Comparison of ENCODE assay signal across 9 cellular contexts in genomic region chr7:16926283-16926682, GRCh38. TPM values are rescaled to one million over a fixed set of nuclear protein-coding genes. Genes with fewer than 3 reads are reported as not detected.
DNase-seq lines count a peak whose midpoint lies in the region; ATAC-seq and TF ChIP-seq lines count a peak whose summit lies in the region.
"Had no signal": no experiment of that assay in that cellular context is flagged by ENCODE, and none has a peak within 500 bp of the region (broad histone marks: within the 10 kb centered on the region; RNA-seq: fewer than 3 reads in every experiment).

No MANE protein-coding gene starts in this region.

- H3K14ac ChIP-seq in mesenchymal stem cell (ENCODE audit: low read length in 2 of 2): no peak overlapping the region

- H2AK5ac ChIP-seq in mesenchymal stem cell (ENCODE audit: low read length, severe bottlenecking): no peak overlapping the region

- TF ChIP-seq CTCF in GM10248 (IDR thresholded peaks at IDR 0.05; ENCODE audit: control extremely low read depth, extremely low read depth, low read depth, missing control alignments): peak; percentile 66
- no peak for TF ChIP-seq CTCF in glutamatergic neuron (IDR thresholded peaks at IDR 0.05; ENCODE audit: partially characterized antibody, unreplicated experiment)

- H3K4me2 ChIP-seq in mesenchymal stem cell (ENCODE audit: low read length, poor library complexity, severe bottlenecking): no peak overlapping the region

- peak overlapping the region; percentile 18 for H3K9ac ChIP-seq in mesenchymal stem cell (ENCODE audit: low read length)

- no peaks in the 10 kb centered on the region for H3K9me3 Mint-ChIP-seq in central memory CD8-positive, alpha-beta T cell
- no peaks in the 10 kb centered on the region for H3K9me3 Mint-ChIP-seq in effector memory CD8-positive, alpha-beta T cell
- no peaks in the 10 kb centered on the region for H3K9me3 Mint-ChIP-seq in glutamatergic neuron (ENCODE audit: unreplicated experiment)

- H3K36me3 ChIP-seq in mesenchymal stem cell (ENCODE audit: control insufficient read depth in 1 of 2, insufficient read depth in 2 of 2, low read depth in 1 of 2, low read length in 2 of 2): no peaks in the 10 kb centered on the region

- peaks cover 1% of the 10 kb centered on the region for H3K4me1 ChIP-seq in mesenchymal stem cell (ENCODE audit: control insufficient read depth, insufficient read depth, low read depth, low read length)

- H3K4ac ChIP-seq in mesenchymal stem cell (ENCODE audit: low read depth in 1 of 2, low read length in 2 of 2): no peak overlapping the region

- no peaks in the 10 kb centered on the region for H3K9me3 ChIP-seq in mesenchymal stem cell (ENCODE audit: control insufficient read depth, low read length)

- H2AFZ ChIP-seq in mesenchymal stem cell (ENCODE audit: low read depth, low read length): no peak overlapping the region

- H2BK5ac ChIP-seq in mesenchymal stem cell (ENCODE audit: low read depth, low read length, poor library complexity, severe bottlenecking): no peak overlapping the region

- no peak overlapping the region for H4K91ac ChIP-seq in mesenchymal stem cell (ENCODE audit: low read length)

- no peak overlapping the region for H4K8ac ChIP-seq in mesenchymal stem cell (ENCODE audit: low read length)

- WGBS in mesenchymal stem cell: 92% methylated on average over 2 of the region's 2 CpGs

- H3K18ac ChIP-seq in mesenchymal stem cell (ENCODE audit: low read depth in 1 of 2, low read length in 2 of 2): no peak overlapping the region

- DNase-seq in GM10248 (ENCODE audit: extremely low spot score) (no peak), H4 (ENCODE audit: low spot score) (peak; percentile 86), NCI-H69 (lab: John Stamatoyannopoulos, UW) (peak; percentile 63), mesenchymal stem cell (peak; percentile 57), glutamatergic neuron (no peak), superior temporal gyrus (ENCODE audit: extremely low spot score) (no peak)
- no peak for DNase-seq in central memory CD8-positive, alpha-beta T cell (ENCODE audit: low spot score in 2 of 2)
- no peak for DNase-seq in effector memory CD8-positive, alpha-beta T cell

- ATAC-seq in central memory CD8-positive, alpha-beta T cell (replicated peaks; ENCODE audit: extremely low read depth, poor library complexity, severe bottlenecking): peak; percentile 56
- no peak for ATAC-seq in effector memory CD8-positive, alpha-beta T cell (replicated peaks)

- H3K23ac ChIP-seq in mesenchymal stem cell (ENCODE audit: low read length in 2 of 2): no peak overlapping the region

- peaks cover 2% of the 10 kb centered on the region for H3K79me1 ChIP-seq in mesenchymal stem cell (replicated peaks; ENCODE audit: low read length, poor library complexity, severe bottlenecking)

- no peak overlapping the region for H3K27ac ChIP-seq in mesenchymal stem cell (ENCODE audit: low read length, poor library complexity, severe bottlenecking)

- no peaks in the 10 kb centered on the region for H3K27me3 ChIP-seq in mesenchymal stem cell (ENCODE audit: control insufficient read depth in 1 of 2, insufficient read depth in 1 of 2, low read length in 2 of 2)

- H3K4me1 Mint-ChIP-seq in central memory CD8-positive, alpha-beta T cell: no peaks in the 10 kb centered on the region
- no peaks in the 10 kb centered on the region for H3K4me1 Mint-ChIP-seq in effector memory CD8-positive, alpha-beta T cell (ENCODE audit: low read depth in 2 of 2)
- H3K4me1 Mint-ChIP-seq in glutamatergic neuron (ENCODE audit: low read depth, unreplicated experiment): peaks cover 5% of the 10 kb centered on the region

- H3K4me3 ChIP-seq in mesenchymal stem cell (ENCODE audit: insufficient read depth in 1 of 2, low read depth in 1 of 2, low read length in 2 of 2): no peak overlapping the region

- H2BK15ac ChIP-seq in mesenchymal stem cell (ENCODE audit: low read depth, poor library complexity, severe bottlenecking): no peak overlapping the region

- peaks cover 3% of the 10 kb centered on the region for H3K36me3 Mint-ChIP-seq in central memory CD8-positive, alpha-beta T cell (ENCODE audit: insufficient read depth)
- H3K36me3 Mint-ChIP-seq in effector memory CD8-positive, alpha-beta T cell (ENCODE audit: insufficient read depth): no peaks in the 10 kb centered on the region
- H3K36me3 Mint-ChIP-seq in glutamatergic neuron (ENCODE audit: unreplicated experiment): peaks cover 4% of the 10 kb centered on the region

- H3K4me3 Mint-ChIP-seq in central memory CD8-positive, alpha-beta T cell: no peak overlapping the region
- no peak overlapping the region for H3K4me3 Mint-ChIP-seq in effector memory CD8-positive, alpha-beta T cell
- H3K4me3 Mint-ChIP-seq in glutamatergic neuron (ENCODE audit: unreplicated experiment): no peak overlapping the region

- no peak overlapping the region for H2BK12ac ChIP-seq in mesenchymal stem cell (ENCODE audit: low read length in 2 of 2)

- no peaks in the 10 kb centered on the region for H3K27me3 Mint-ChIP-seq in central memory CD8-positive, alpha-beta T cell
- no peaks in the 10 kb centered on the region for H3K27me3 Mint-ChIP-seq in effector memory CD8-positive, alpha-beta T cell
- H3K27me3 Mint-ChIP-seq in glutamatergic neuron (ENCODE audit: unreplicated experiment): peaks cover 2% of the 10 kb centered on the region

- H2BK120ac ChIP-seq in mesenchymal stem cell (ENCODE audit: low read depth, low read length): no peak overlapping the region

- POLR2A ChIA-PET in GM10248 (lab: Yijun Ruan, JAX): no interaction called here

- H3K27ac Mint-ChIP-seq in central memory CD8-positive, alpha-beta T cell (ENCODE audit: low read depth): no peak overlapping the region
- no peak overlapping the region for H3K27ac Mint-ChIP-seq in effector memory CD8-positive, alpha-beta T cell
- H3K27ac Mint-ChIP-seq in glutamatergic neuron (ENCODE audit: unreplicated experiment): no peak overlapping the region

- CTCF ChIA-PET in GM10248 (lab: Yijun Ruan, JAX): interaction anchor here (0.7 to 1.6 kb wide), 6 partner anchors 8 to 56 kb away, joined by 3 to 7 read pairs (median 3); no protein-coding TSS in a partner anchor

RNA-seq across cellular contexts. Expression of gene AGR3, which starts 44.5 kb away (rescaled TPM):
- not detected in 2 replicates for total RNA-seq in H4 (2014; rRNA removed; shearing (Covaris generic))
- polyA plus RNA-seq in mesenchymal stem cell (2013, experiment 1 of 2): not detected
- not detected for polyA plus RNA-seq in mesenchymal stem cell (2013, experiment 2 of 2)
- not detected for total RNA-seq in glutamatergic neuron (ENCODE audit: unreplicated experiment)
- total RNA-seq: activated CD8-positive, alpha-beta memory T cell treated with anti-CD3 and anti-CD28 coated beads for 36 hours had no signal

Comparison
In these comparisons a context has a peak if more than half of its experiments do, and no peak if none do; other contexts are left out.
1. DNase-seq: peak in H4 (single experiment), NCI-H69 (single experiment) and mesenchymal stem cell (single experiment); none in GM10248 (single experiment), central memory CD8-positive, alpha-beta T cell (0 of 2), effector memory CD8-positive, alpha-beta T cell (0 of 3), glutamatergic neuron (single experiment) and superior temporal gyrus (single experiment).